Comparison of ENCODE assay signal across 19 cellular contexts in the genomic region with DNA sequence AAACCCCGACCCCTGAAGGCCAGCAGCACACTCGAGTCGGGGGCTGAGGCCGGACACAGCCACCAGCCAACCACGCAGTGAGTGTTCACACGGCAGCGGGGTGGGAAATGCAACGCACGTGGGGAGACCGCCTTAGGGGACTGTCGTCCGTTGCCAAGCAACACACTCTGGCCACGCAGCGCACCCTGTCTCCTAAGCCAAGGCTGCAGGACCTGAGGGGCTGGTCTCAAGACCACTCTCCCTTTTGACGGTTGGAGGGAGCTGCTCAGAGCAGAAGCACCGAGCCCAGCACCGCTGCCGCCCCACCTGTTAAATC.
"Had no signal": no experiment of that assay in that cellular context is flagged by ENCODE, and none has a peak within 500 bp of the region (broad histone marks: within the 10 kb centered on the region; RNA-seq: fewer than 3 reads in every experiment).

No MANE protein-coding gene starts in this region.

- H3K4me1 Mint-ChIP-seq: nephron had no signal

- H3K27me3 Mint-ChIP-seq: naive B cell had no signal

- H3K9me3 ChIP-seq: left lung, psoas muscle, stomach, thoracic aorta, transverse colon had no signal

- H3K4me3 Mint-ChIP-seq: nephron had no signal

- DNase-seq: cortex of kidney; effector CD8-positive, alpha-beta T cell; foreskin melanocyte; left lung; mesendoderm; naive B cell; psoas muscle; retina; stimulated activated CD4-positive, alpha-beta T cell treated with anti-CD3 and anti-CD28 coated beads, Interleukin-12 subunit alpha, Interleukin-12 subunit beta, amount 100 ng/mL, for 4 hours; stimulated activated naive CD4-positive, alpha-beta T cell; stomach; transverse colon had no signal

- ATAC-seq: sciatic nerve had no signal

- H3K27ac Mint-ChIP-seq: nephron had no signal

- H3K4me3 ChIP-seq: dorsolateral prefrontal cortex, hepatocyte, left lung, psoas muscle, skin epidermis, stomach, thoracic aorta, transverse colon had no signal

- H3K27me3 ChIP-seq: dorsolateral prefrontal cortex, hepatocyte, left lung, stomach, transverse colon had no signal

- H3K27ac ChIP-seq: hepatocyte, left lung, parathyroid adenoma, psoas muscle, skin epidermis, stomach, thoracic aorta, transverse colon had no signal

- H3K9me3 Mint-ChIP-seq: nephron had no signal

- H3K4me2 ChIP-seq: hepatocyte had no signal

- H2AFZ ChIP-seq: hepatocyte, parathyroid adenoma had no signal

- H3K9ac ChIP-seq: parathyroid adenoma had no signal

- H3K4me1 ChIP-seq: parathyroid adenoma, psoas muscle, transverse colon had no signal
